In genomic region chr11:33753304-33753703, GRCh38 we compare ENCODE assay signal across 9 cellular contexts. TPM values are rescaled to one million over a fixed set of nuclear protein-coding genes. Genes with fewer than 3 reads are reported as not detected.
DNase-seq lines count a peak whose midpoint lies in the region; ATAC-seq and TF ChIP-seq lines count a peak whose summit lies in the region.
"Had no signal": no experiment of that assay in that cellular context is flagged by ENCODE, and none has a peak within 500 bp of the region (broad histone marks: within the 10 kb centered on the region; RNA-seq: fewer than 3 reads in every experiment).

No MANE protein-coding gene starts in this region.

- no peak overlapping the region for H3K9ac ChIP-seq in smooth muscle cell (ENCODE audit: low read depth)

- H3K9me3 ChIP-seq in upper lobe of right lung (no peaks in the 10 kb centered on the region), hepatocyte (ENCODE audit: low read depth) (no peaks in the 10 kb centered on the region), smooth muscle cell (replicated peaks; ENCODE audit: low read depth) (no peaks in the 10 kb centered on the region)

- H3K27me3 ChIP-seq in upper lobe of right lung (no peaks in the 10 kb centered on the region), hepatocyte (no peaks in the 10 kb centered on the region), smooth muscle cell (ENCODE audit: low read depth) (no peaks in the 10 kb centered on the region)

- DNase-seq in Daoy (ENCODE audit: low read depth) (peak; percentile 65), dermis blood vessel endothelial cell (peak; percentile 32), NCI-H2196 (lab: John Stamatoyannopoulos, UW; ENCODE audit: unreplicated experiment) (no peak), upper lobe of right lung (no peak), hepatocyte (ENCODE audit: low spot score) (no peak), smooth muscle cell (lab: John Stamatoyannopoulos, UW; ENCODE audit: unreplicated experiment) (no peak)
- DNase-seq: activated CD4-positive, alpha-beta T cell treated with anti-CD3 and anti-CD28 coated beads, Interleukin-2, amount 50 U/mL, for 1 hour had no signal

- no peaks in the 10 kb centered on the region for H3K79me2 ChIP-seq in hepatocyte
- H3K79me2 ChIP-seq in smooth muscle cell (ENCODE audit: low read depth), result no peaks in the 10 kb centered on the region

- ATAC-seq in GM19452 (IDR thresholded peaks at IDR 0.05; ENCODE audit: unreplicated experiment) (peak; percentile 93), HG03108 (IDR thresholded peaks at IDR 0.05; ENCODE audit: unreplicated experiment) (peak; percentile 98), upper lobe of right lung (no peak)

- TF ChIP-seq CTCF in upper lobe of right lung (IDR thresholded peaks at IDR 0.05) (no peak), hepatocyte (IDR thresholded peaks at IDR 0.05; ENCODE audit: poor library complexity) (no peak), smooth muscle cell (IDR thresholded peaks at IDR 0.05; ENCODE audit: borderline replicate concordance, insufficient read depth, poor library complexity, severe bottlenecking) (no peak)

- H3K27ac ChIP-seq in upper lobe of right lung (no peak overlapping the region), hepatocyte (no peak overlapping the region), smooth muscle cell (ENCODE audit: low read depth) (no peak overlapping the region)

- H2AFZ ChIP-seq in hepatocyte, result no peak overlapping the region
- no peak overlapping the region for H2AFZ ChIP-seq in smooth muscle cell (ENCODE audit: low read depth)

- H3K36me3 ChIP-seq in upper lobe of right lung, result peaks cover 98% of the 10 kb centered on the region
- H3K36me3 ChIP-seq in hepatocyte (replicated peaks; ENCODE audit: insufficient read depth, low read depth), result no peaks in the 10 kb centered on the region
- H3K36me3 ChIP-seq in smooth muscle cell (ENCODE audit: low read depth), result peaks cover 7% of the 10 kb centered on the region

- intact Hi-C loops in upper lobe of right lung (cut with DNase I), result no loop called here

- WGBS in hepatocyte (ENCODE audit: low lambda C conversion rate, missing lambda C conversion rate), result 74% methylated on average over 3 of the region's 3 CpGs
- WGBS in smooth muscle cell (ENCODE audit: low lambda C conversion rate), result 62% methylated on average over 3 of the region's 3 CpGs

- H3K4me1 ChIP-seq in upper lobe of right lung (no peaks in the 10 kb centered on the region), hepatocyte (ENCODE audit: insufficient read depth) (no peaks in the 10 kb centered on the region), smooth muscle cell (ENCODE audit: low read depth) (no peaks in the 10 kb centered on the region)

- H3K4me3 ChIP-seq in upper lobe of right lung (no peak overlapping the region), hepatocyte (no peak overlapping the region), smooth muscle cell (no peak overlapping the region)

- H3K4me2 ChIP-seq in hepatocyte (no peak overlapping the region), smooth muscle cell (no peak overlapping the region)

- no peaks in the 10 kb centered on the region for H3K9me2 ChIP-seq in hepatocyte (replicated peaks; ENCODE audit: insufficient read depth)

- no peaks in the 10 kb centered on the region for H4K20me1 ChIP-seq in hepatocyte (ENCODE audit: insufficient read depth, poor library complexity, severe bottlenecking)
- no peaks in the 10 kb centered on the region for H4K20me1 ChIP-seq in smooth muscle cell (ENCODE audit: low read depth)

- H3F3A ChIP-seq in smooth muscle cell (ENCODE audit: low read depth), result no peaks in the 10 kb centered on the region

RNA-seq across cellular contexts. Expression of gene CD59, which starts 17.1 kb away (rescaled TPM):
- total RNA-seq in Daoy (2014; rRNA removed; shearing (Covaris generic)), result 246 and 312 TPM in 2 replicates
- total RNA-seq in dermis blood vessel endothelial cell (931 and 1,060 TPM in 2 replicates), upper lobe of right lung (1,004 TPM), hepatocyte (298 and 316 TPM in 2 replicates), smooth muscle cell (504 and 563 TPM in 2 replicates)
- polyA plus RNA-seq in hepatocyte (337 and 346 TPM in 2 replicates), smooth muscle cell (291 and 418 TPM in 2 replicates)

RNA-seq across cellular contexts. Expression of gene FBXO3, which starts 21.0 kb away (rescaled TPM):
- 37.2 and 54.6 TPM in 2 replicates for total RNA-seq in Daoy (2014; rRNA removed; shearing (Covaris generic))
- 50.5 and 56.8 TPM in 2 replicates for total RNA-seq in dermis blood vessel endothelial cell
- total RNA-seq in upper lobe of right lung, result 32.5 TPM
- 50.7 and 58.1 TPM in 2 replicates for total RNA-seq in hepatocyte
- polyA plus RNA-seq in hepatocyte, result 28.0 and 29.3 TPM in 2 replicates
- 49.3 and 63.6 TPM in 2 replicates for total RNA-seq in smooth muscle cell
- polyA plus RNA-seq in smooth muscle cell, result 28.8 and 38.5 TPM in 2 replicates

RNA-seq across cellular contexts. Expression of gene C11orf91, which starts 52.7 kb away (rescaled TPM):
- not detected in 2 replicates for total RNA-seq in Daoy (2014; rRNA removed; shearing (Covaris generic))
- total RNA-seq in dermis blood vessel endothelial cell (not detected in 2 replicates), upper lobe of right lung (1.5 TPM), hepatocyte (not detected in 2 replicates), smooth muscle cell (not detected in 2 replicates)
- polyA plus RNA-seq in hepatocyte (not detected in 2 replicates), smooth muscle cell (0.57 and 0.91 TPM in 2 replicates)

Comparison
In these comparisons a context has a peak if more than half of its experiments do, and no peak if none do; other contexts are left out.
1. DNase-seq: peak in Daoy (single experiment) and dermis blood vessel endothelial cell (single experiment); none in NCI-H2196 (single experiment), upper lobe of right lung (single experiment), hepatocyte (single experiment) and smooth muscle cell (single experiment).